Comparison of ENCODE assay signal across 22 cellular contexts in the genomic region with DNA sequence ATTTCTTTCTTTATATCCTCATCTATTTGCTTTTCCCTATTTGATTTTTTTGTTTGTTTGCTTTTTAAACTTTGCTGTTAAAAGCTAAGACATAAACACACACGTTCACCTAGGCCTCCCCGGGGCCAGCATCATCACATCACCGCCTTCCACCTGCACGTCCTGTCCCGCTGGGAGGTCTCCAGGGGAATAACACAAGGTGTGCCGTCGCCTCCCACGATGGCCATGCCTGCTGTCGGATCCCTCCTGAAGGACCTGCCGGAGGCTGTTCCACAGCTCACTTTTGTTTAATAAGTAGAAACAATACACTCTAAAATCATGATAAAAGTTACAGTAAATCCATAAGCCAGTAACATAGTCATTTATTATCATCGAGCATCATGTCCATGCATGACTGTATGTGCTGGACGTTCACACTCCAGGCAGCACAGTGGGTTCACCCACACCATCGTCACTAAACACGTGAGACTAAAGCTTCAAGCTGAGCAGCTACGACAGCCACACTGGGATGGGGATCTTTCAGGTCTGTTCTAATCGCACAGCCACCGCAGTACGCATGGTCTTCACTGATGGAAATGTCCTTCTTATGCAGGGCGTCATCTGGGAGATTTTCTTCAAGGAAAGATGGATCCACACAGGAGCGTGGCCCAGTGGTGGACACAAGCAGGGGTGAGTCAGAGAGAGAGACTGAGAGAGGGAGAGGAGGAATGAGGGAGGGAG. TPM values are rescaled to one million over a fixed set of nuclear protein-coding genes. Genes with fewer than 3 reads are reported as not detected.
"Had no signal": no experiment of that assay in that cellular context is flagged by ENCODE, and none has a peak within 500 bp of the region (broad histone marks: within the 10 kb centered on the region; RNA-seq: fewer than 3 reads in every experiment).

No MANE protein-coding gene starts in this region.

- H3K9me3 ChIP-seq: right lobe of liver had no signal

- ATAC-seq: activated CD4-positive, alpha-beta T cell treated with anti-CD3 and anti-CD28 coated beads for 36 hours; activated T-cell treated with anti-CD3 and anti-CD28 coated beads, Interleukin-2, amount 50 U/mL, for 4 hours; foreskin keratinocyte; left ventricle myocardium superior; right lobe of liver; stimulated activated memory B cell treated with anti-CD40 and anti-IgM and Interleukin-4, amounts not matched to agents 10 μg/mL and 1 μg/mL and 100 μg/mL, for 72 hours; WTC11 had no signal

- H3K4me1 Mint-ChIP-seq: stimulated activated memory B cell treated with anti-CD40 and anti-IgM and Interleukin-4, amounts not matched to agents 10 μg/mL and 1 μg/mL and 100 μg/mL, for 72 hours had no signal

- H3K4me1 ChIP-seq: foreskin keratinocyte had no signal

- DNase-seq: activated CD4-positive, alpha-beta T cell treated with anti-CD3 and anti-CD28 coated beads for 36 hours; activated CD4-positive, alpha-beta T cell treated with anti-CD3 and anti-CD28 coated beads, Interleukin-2, amount 50 U/mL, for 48 hours; activated CD8-positive, alpha-beta memory T cell treated with anti-CD3 and anti-CD28 coated beads, Interleukin-2, amount 50 U/mL, for 48 hours; activated naive CD4-positive, alpha-beta T cell treated with Interleukin-2 at 50 U/mL for 16 hours; activated T-cell treated with anti-CD3 and anti-CD28 coated beads, Interleukin-2, amount 50 U/mL, for 4 hours; caudate nucleus; dermis blood vessel endothelial cell; effector CD8-positive, alpha-beta T cell; foreskin keratinocyte; glutamatergic neuron; hippocampal formation; left ventricle myocardium superior; mammary epithelial cell; nucleus accumbens; right lobe of liver; stimulated activated CD4-positive, alpha-beta T cell treated with anti-CD3 and anti-CD28 coated beads, Interleukin-2, amount 100 ng/mL, for 24 hours; T-helper 1 cell; trophoblast cell had no signal

- H3K4me3 ChIP-seq: right lobe of liver, skin epidermis had no signal

- H3K36me3 ChIP-seq: right lobe of liver had no signal

- H3K36me3 Mint-ChIP-seq: stimulated activated memory B cell treated with anti-CD40 and anti-IgM and Interleukin-4, amounts not matched to agents 10 μg/mL and 1 μg/mL and 100 μg/mL, for 72 hours; WTC11 had no signal

- H3K27ac Mint-ChIP-seq: activated CD4-positive, alpha-beta T cell treated with anti-CD3 and anti-CD28 coated beads for 36 hours; stimulated activated memory B cell treated with anti-CD40 and anti-IgM and Interleukin-4, amounts not matched to agents 10 μg/mL and 1 μg/mL and 100 μg/mL, for 72 hours; WTC11 had no signal

- H3K4me3 Mint-ChIP-seq: activated CD4-positive, alpha-beta T cell treated with anti-CD3 and anti-CD28 coated beads for 36 hours; activated T-cell treated with anti-CD3 and anti-CD28 coated beads, Interleukin-2, amount 50 U/mL, for 4 hours; stimulated activated memory B cell treated with anti-CD40 and anti-IgM and Interleukin-4, amounts not matched to agents 10 μg/mL and 1 μg/mL and 100 μg/mL, for 72 hours; WTC11 had no signal

- H3K27ac ChIP-seq: foreskin keratinocyte, right lobe of liver, skin epidermis had no signal

RNA-seq across cellular contexts. Expression of gene RIMBP2, which starts 3.6 kb away (rescaled TPM):
- total RNA-seq: activated CD4-positive, alpha-beta T cell treated with anti-CD3 and anti-CD28 coated beads for 36 hours; activated CD8-positive, alpha-beta memory T cell treated with anti-CD3 and anti-CD28 coated beads for 36 hours; activated T-cell treated with anti-CD3 and anti-CD28 coated beads, Interleukin-2, amount 50 U/mL, for 4 hours; dermis blood vessel endothelial cell; mammary epithelial cell had no signal
- polyA plus RNA-seq: foreskin keratinocyte, mammary epithelial cell had no signal
